Comparison of ENCODE assay signal across 1 cellular context in the genomic region with DNA sequence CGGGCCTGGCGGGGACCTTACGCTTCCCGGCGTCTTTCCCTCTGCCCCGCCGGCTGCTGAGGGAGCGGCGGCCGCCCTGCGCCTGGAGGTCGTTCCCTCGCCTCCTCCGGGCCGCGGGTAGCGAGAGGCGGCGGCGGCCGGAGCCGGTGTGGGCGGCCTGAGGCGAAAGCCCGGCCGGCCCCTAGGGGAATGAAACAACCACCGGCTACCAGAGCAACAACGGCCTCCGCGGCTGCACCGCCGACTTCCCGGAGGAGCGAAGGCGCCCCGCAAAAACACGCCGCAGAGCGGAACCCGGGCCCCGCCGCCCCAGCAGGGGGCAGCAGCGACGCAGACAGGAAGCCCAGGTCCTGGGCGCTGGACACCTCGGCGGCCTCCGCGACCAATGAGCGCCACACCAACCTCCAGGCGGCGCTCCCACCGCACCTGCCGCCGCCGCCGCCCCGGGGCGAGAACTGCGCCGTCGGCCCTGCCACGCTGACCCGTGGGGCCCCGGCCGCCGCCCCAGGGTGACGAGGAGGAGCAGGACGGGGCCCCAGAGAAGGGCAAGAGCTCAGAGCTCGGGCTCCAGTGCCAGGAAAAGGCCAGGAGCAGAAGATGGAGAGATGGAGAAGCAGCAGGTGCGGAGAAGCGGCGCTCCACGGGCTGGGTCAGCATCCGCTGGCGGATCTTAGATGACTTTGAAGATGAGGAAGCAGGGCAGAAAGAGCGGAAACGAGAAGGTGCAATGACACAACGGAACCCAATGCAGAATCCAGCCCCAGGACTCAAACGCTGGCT.
TF ChIP-seq lines count a peak whose summit lies in the region.

No MANE protein-coding gene starts in this region.

TF ChIP-seq in HEK293, 187 proteins besides CTCF, POLR2A, EP300 and RAD21 (continued from another document):
- TF ChIP-seq ZNF596 (tag by site-specific recombination; IDR thresholded peaks at IDR 0.05) = 0 out of 2 replicates have a peak, but pooled peaks have one; percentile 38
- TF ChIP-seq, protein P1, sequence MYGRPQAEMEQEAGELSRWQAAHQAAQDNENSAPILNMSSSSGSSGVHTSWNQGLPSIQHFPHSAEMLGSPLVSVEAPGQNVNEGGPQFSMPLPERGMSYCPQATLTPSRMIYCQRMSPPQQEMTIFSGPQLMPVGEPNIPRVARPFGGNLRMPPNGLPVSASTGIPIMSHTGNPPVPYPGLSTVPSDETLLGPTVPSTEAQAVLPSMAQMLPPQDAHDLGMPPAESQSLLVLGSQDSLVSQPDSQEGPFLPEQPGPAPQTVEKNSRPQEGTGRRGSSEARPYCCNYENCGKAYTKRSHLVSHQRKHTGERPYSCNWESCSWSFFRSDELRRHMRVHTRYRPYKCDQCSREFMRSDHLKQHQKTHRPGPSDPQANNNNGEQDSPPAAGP (tag by site-specific recombination; IDR thresholded peaks at IDR 0.05) = 0 out of 2 replicates have a peak, but pooled peaks have one; percentile 44
- TF ChIP-seq ZNF324 (tag by site-specific recombination; IDR thresholded peaks at IDR 0.05) = peak; percentile 34
- no peak for TF ChIP-seq ZNF175 (tag by site-specific recombination; IDR thresholded peaks at IDR 0.05)
- TF ChIP-seq ZNF529 (tag by site-specific recombination; IDR thresholded peaks at IDR 0.05; ENCODE audit: insufficient replicate concordance) = no peak
- no peak for TF ChIP-seq ZNF621 (tag by site-specific recombination; IDR thresholded peaks at IDR 0.05)
- TF ChIP-seq ZBTB20 (tag by site-specific recombination; IDR thresholded peaks at IDR 0.05) = peak; percentile 82
- peak; percentile 45; the same call in 1 of the 2 replicates for TF ChIP-seq KLF1 (tag by site-specific recombination; IDR thresholded peaks at IDR 0.05)
- TF ChIP-seq, protein P2, sequence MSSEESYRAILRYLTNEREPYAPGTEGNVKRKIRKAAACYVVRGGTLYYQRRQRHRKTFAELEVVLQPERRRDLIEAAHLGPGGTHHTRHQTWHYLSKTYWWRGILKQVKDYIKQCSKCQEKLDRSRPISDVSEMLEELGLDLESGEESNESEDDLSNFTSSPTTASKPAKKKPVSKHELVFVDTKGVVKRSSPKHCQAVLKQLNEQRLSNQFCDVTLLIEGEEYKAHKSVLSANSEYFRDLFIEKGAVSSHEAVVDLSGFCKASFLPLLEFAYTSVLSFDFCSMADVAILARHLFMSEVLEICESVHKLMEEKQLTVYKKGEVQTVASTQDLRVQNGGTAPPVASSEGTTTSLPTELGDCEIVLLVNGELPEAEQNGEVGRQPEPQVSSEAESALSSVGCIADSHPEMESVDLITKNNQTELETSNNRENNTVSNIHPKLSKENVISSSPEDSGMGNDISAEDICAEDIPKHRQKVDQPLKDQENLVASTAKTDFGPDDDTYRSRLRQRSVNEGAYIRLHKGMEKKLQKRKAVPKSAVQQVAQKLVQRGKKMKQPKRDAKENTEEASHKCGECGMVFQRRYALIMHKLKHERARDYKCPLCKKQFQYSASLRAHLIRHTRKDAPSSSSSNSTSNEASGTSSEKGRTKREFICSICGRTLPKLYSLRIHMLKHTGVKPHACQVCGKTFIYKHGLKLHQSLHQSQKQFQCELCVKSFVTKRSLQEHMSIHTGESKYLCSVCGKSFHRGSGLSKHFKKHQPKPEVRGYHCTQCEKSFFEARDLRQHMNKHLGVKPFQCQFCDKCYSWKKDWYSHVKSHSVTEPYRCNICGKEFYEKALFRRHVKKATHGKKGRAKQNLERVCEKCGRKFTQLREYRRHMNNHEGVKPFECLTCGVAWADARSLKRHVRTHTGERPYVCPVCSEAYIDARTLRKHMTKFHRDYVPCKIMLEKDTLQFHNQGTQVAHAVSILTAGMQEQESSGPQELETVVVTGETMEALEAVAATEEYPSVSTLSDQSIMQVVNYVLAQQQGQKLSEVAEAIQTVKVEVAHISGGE (tag by site-specific recombination; conservative IDR thresholded peaks at IDR 0.05; ENCODE audit: low read depth) = peak; percentile 69; the same call in 1 of the 2 replicates
- TF ChIP-seq GLIS1 (tag by site-specific recombination; IDR thresholded peaks at IDR 0.05) = peak; percentile 50; the same call in 1 of the 2 replicates
- TF ChIP-seq ZNF610 (tag by site-specific recombination; IDR thresholded peaks at IDR 0.05; ENCODE audit: borderline replicate concordance) = no peak; the same call in 1 of the 2 replicates
- peak; percentile 64; the same call in 1 of the 2 replicates for TF ChIP-seq ZBTB8A (tag by site-specific recombination; IDR thresholded peaks at IDR 0.05)
- no peak for TF ChIP-seq ZNF211 (tag by site-specific recombination; IDR thresholded peaks at IDR 0.05; ENCODE audit: low read depth)
- TF ChIP-seq ZSCAN30 (tag by site-specific recombination; IDR thresholded peaks at IDR 0.05) = peak; percentile 82; the same call in 1 of the 2 replicates
- TF ChIP-seq KLF7 (tag by site-specific recombination; IDR thresholded peaks at IDR 0.05; ENCODE audit: borderline replicate concordance) = 0 out of 2 replicates have a peak, but pooled peaks have one; percentile 33
- no peak for TF ChIP-seq ZNF133 (tag by site-specific recombination; IDR thresholded peaks at IDR 0.05)
- no peak; the same call in 1 of the 2 replicates for TF ChIP-seq ZNF785 (tag by site-specific recombination; IDR thresholded peaks at IDR 0.05)
- TF ChIP-seq, protein P3, sequence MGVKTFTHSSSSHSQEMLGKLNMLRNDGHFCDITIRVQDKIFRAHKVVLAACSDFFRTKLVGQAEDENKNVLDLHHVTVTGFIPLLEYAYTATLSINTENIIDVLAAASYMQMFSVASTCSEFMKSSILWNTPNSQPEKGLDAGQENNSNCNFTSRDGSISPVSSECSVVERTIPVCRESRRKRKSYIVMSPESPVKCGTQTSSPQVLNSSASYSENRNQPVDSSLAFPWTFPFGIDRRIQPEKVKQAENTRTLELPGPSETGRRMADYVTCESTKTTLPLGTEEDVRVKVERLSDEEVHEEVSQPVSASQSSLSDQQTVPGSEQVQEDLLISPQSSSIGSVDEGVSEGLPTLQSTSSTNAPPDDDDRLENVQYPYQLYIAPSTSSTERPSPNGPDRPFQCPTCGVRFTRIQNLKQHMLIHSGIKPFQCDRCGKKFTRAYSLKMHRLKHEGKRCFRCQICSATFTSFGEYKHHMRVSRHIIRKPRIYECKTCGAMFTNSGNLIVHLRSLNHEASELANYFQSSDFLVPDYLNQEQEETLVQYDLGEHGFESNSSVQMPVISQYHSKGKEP (tag by site-specific recombination; IDR thresholded peaks at IDR 0.05) = peak; percentile 54; the same call in 1 of the 2 replicates
- no peak for TF ChIP-seq ZNF121 (tag by site-specific recombination; IDR thresholded peaks at IDR 0.05)
- peak; percentile 23; the same call in 1 of the 2 replicates for TF ChIP-seq SP3 (tag by site-specific recombination; IDR thresholded peaks at IDR 0.05)
- 0 out of 2 replicates have a peak, but pooled peaks have one; percentile 73 for TF ChIP-seq KLF8 (tag by site-specific recombination; IDR thresholded peaks at IDR 0.05)
- TF ChIP-seq MYNN (tag by site-specific recombination; IDR thresholded peaks at IDR 0.05; ENCODE audit: borderline replicate concordance) = no peak
- peak; percentile 70 for TF ChIP-seq SP7 (tag by site-specific recombination; IDR thresholded peaks at IDR 0.05)
